ENCODE assay signal across 27 cellular contexts in the genomic region with DNA sequence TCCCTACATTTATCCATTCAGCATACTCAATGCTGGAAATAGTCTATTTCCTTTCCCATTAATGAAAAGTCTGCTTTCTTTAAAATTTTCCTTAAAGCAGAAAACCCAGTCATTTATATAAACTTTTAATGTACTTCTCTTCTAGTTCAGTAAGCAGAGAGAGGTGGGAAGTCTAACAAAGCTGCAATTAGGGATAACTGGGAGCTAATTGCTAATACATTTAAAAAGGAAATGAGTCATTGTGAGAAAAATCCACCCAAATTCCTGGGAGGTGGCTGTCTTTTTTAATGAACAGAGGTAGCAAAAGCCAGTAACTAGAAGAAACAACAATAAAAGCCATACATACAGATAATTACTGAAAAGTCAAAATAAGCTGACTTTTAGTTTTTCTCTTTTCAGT.
DNase-seq lines count a peak whose midpoint lies in the region; ATAC-seq, FAIRE-seq and TF ChIP-seq lines count a peak whose summit lies in the region.
"Had no signal": no experiment of that assay in that cellular context is flagged by ENCODE, and none has a peak within 500 bp of the region (broad histone marks: within the 10 kb centered on the region; RNA-seq: fewer than 3 reads in every experiment).

No MANE protein-coding gene starts in this region.

- in situ Hi-C loops in mammary epithelial cell (cut with MboI; ENCODE audit: low sequenced_read_pairs in 2 of 2) = no loop called here

- H3K4me3 ChIP-seq in A673 (ENCODE audit: low read depth, low read length, poor library complexity, severe bottlenecking) = no peak overlapping the region
- no peak overlapping the region for H3K4me3 ChIP-seq in HUES48 (ENCODE audit: low read depth, low read length)
- H3K4me3 ChIP-seq in mammary epithelial cell (replicated peaks in 1 of 3; ENCODE audit: insufficient read depth in 1 of 3, low read depth in 2 of 3, low read length in 3 of 3) = no peak overlapping the region
- no peak overlapping the region for H3K4me3 ChIP-seq in thyroid gland (replicated peaks in 1 of 3)
- H3K4me3 ChIP-seq: adrenal gland; BLaER1 treated with 17β-estradiol and CSF1 and Interleukin-3, amounts not matched to agents 10 nM and 100 nM; heart right ventricle; SK-N-MC; suprapubic skin; uterus had no signal

- no peak overlapping the region for H2AFZ ChIP-seq in mammary epithelial cell (ENCODE audit: low read depth, low read length)

- H4K20me1 ChIP-seq in mammary epithelial cell (ENCODE audit: insufficient read depth, low read length) = no peaks in the 10 kb centered on the region
- H4K20me1 ChIP-seq: BLaER1 treated with 17β-estradiol and CSF1 and Interleukin-3, amounts not matched to agents 10 nM and 100 nM had no signal

- TF ChIP-seq POLR2A in thyroid gland (IDR thresholded peaks at IDR 0.05) = no peak

- no peaks in the 10 kb centered on the region for H3K79me2 ChIP-seq in mammary epithelial cell (ENCODE audit: insufficient read depth, low read length)

- POLR2A ChIA-PET in A673 (lab: Charles Lee; ENCODE audit: low non-redundant PET) = no interaction called here

- no peak for ATAC-seq in HG02885 (IDR thresholded peaks at IDR 0.05; ENCODE audit: poor library complexity, unreplicated experiment)
- ATAC-seq: PC-3, sciatic nerve had no signal

- no peaks in the 10 kb centered on the region for H3K9me3 ChIP-seq in A673 (ENCODE audit: low read depth, low read length, poor library complexity, severe bottlenecking)
- H3K9me3 ChIP-seq in HUES48 (ENCODE audit: control insufficient read depth, insufficient read depth, low read length) = no peaks in the 10 kb centered on the region
- peaks cover under 1% of the 10 kb centered on the region for H3K9me3 ChIP-seq in mammary epithelial cell (replicated peaks; ENCODE audit: insufficient read depth, low read length)
- H3K9me3 ChIP-seq in thyroid gland = no peaks in the 10 kb centered on the region
- H3K9me3 ChIP-seq: adrenal gland, suprapubic skin, uterus had no signal

- H3K4me1 ChIP-seq in A673 (ENCODE audit: insufficient read depth, low read length, poor library complexity, severe bottlenecking) (no peaks in the 10 kb centered on the region), HUES48 (ENCODE audit: control insufficient read depth, insufficient read depth, low read length) (peaks cover 24% of the 10 kb centered on the region; the same call in 1 of the 2 replicates), mammary epithelial cell (ENCODE audit: insufficient read depth, low read length) (peaks cover 12% of the 10 kb centered on the region), thyroid gland (no peaks in the 10 kb centered on the region)
- H3K4me1 ChIP-seq: adrenal gland; BLaER1 treated with 17β-estradiol and CSF1 and Interleukin-3, amounts not matched to agents 10 nM and 100 nM; suprapubic skin; uterus had no signal

- peak; percentile 33 for DNase-seq in A673 (ENCODE audit: low spot score)
- DNase-seq in mammary epithelial cell = peak; percentile 6
- DNase-seq in kidney glomerular epithelial cell (lab: John Stamatoyannopoulos, UW) = peak; percentile 19
- no peak for DNase-seq in RCC 7860 (ENCODE audit: low spot score)
- DNase-seq in thyroid gland = no peak
- no peak for DNase-seq in dedifferentiated amniotic fluid mesenchymal stem cell (ENCODE audit: extremely low spot score)
- DNase-seq: activated B cell treated with CpG ODN at 0.5 μM for 24 hours; activated CD4-positive, alpha-beta memory T cell treated with anti-CD3 and anti-CD28 coated beads for 36 hours; activated gamma-delta T cell treated with Interleukin-2 at 50 U/mL for 16 hours; activated T-cell treated with anti-CD3 and anti-CD28 coated beads for 4 hours; adrenal gland; DMS 273 treated with DMSO at 0.1 percent for 48 hours; effector memory CD4-positive, alpha-beta T cell; heart right ventricle; immature natural killer cell; NCI-H187; NCI-H82; PC-3; uterus had no signal

- no peak overlapping the region for H3K27ac ChIP-seq in A673 (ENCODE audit: low read depth, low read length, poor library complexity, severe bottlenecking)
- peak overlapping the region; percentile 77 for H3K27ac ChIP-seq in HUES48 (ENCODE audit: low read depth, low read length)
- H3K27ac ChIP-seq in mammary epithelial cell (ENCODE audit: insufficient read depth, low read depth, low read length) = peak overlapping the region; percentile 40
- H3K27ac ChIP-seq in thyroid gland = no peak overlapping the region
- H3K27ac ChIP-seq: adrenal gland; BLaER1 treated with 17β-estradiol and CSF1 and Interleukin-3, amounts not matched to agents 10 nM and 100 nM; KMS-11; SK-N-MC; suprapubic skin; uterus had no signal

- intact Hi-C loops in A673 (cut with micrococcal nuclease; ENCODE audit: unreplicated experiment) (no loop called here), mammary epithelial cell (cut with micrococcal nuclease) (no loop called here), thyroid gland (cut with DNase I) (no loop called here)

- dilution Hi-C loops in mammary epithelial cell (cut with HindIII; ENCODE audit: low sequenced_read_pairs) = no loop called here

- TF ChIP-seq CTCF in A673 (conservative IDR thresholded peaks at IDR 0.05; ENCODE audit: low read depth, low read length) (no peak), mammary epithelial cell (conservative IDR thresholded peaks at IDR 0.05 in 1 of 2, IDR thresholded peaks at IDR 0.05 in 1 of 2; ENCODE audit: extremely low read depth in 1 of 2, insufficient read depth in 1 of 2, low read depth in 1 of 2, low read length in 2 of 2) (no peak), thyroid gland (IDR thresholded peaks at IDR 0.05) (no peak)

- H3K36me3 ChIP-seq in A673 (ENCODE audit: insufficient read depth, low read length, poor library complexity, severe bottlenecking) (no peaks in the 10 kb centered on the region), HUES48 (ENCODE audit: control insufficient read depth, insufficient read depth, low read length) (no peaks in the 10 kb centered on the region), mammary epithelial cell (ENCODE audit: insufficient read depth, low read length) (peaks cover 5% of the 10 kb centered on the region), thyroid gland (no peaks in the 10 kb centered on the region)
- H3K36me3 ChIP-seq: adrenal gland; BLaER1 treated with 17β-estradiol and CSF1 and Interleukin-3, amounts not matched to agents 10 nM and 100 nM; heart right ventricle; suprapubic skin; uterus had no signal

- no peaks in the 10 kb centered on the region for H3K27me3 ChIP-seq in A673 (replicated peaks; ENCODE audit: insufficient read depth, low read depth, low read length, poor library complexity)
- H3K27me3 ChIP-seq in HUES48 (ENCODE audit: control insufficient read depth, insufficient read depth, low read length) = no peaks in the 10 kb centered on the region
- no peaks in the 10 kb centered on the region for H3K27me3 ChIP-seq in mammary epithelial cell (ENCODE audit: insufficient read depth, low read length)
- no peaks in the 10 kb centered on the region for H3K27me3 ChIP-seq in thyroid gland
- H3K27me3 ChIP-seq: adrenal gland; BLaER1 treated with 17β-estradiol and CSF1 and Interleukin-3, amounts not matched to agents 10 nM and 100 nM; heart right ventricle; suprapubic skin; uterus had no signal

- FAIRE-seq in RCC 7860 (lab: Jason Lieb, UNC) = no peak
- FAIRE-seq: GM19239 had no signal

- no peak overlapping the region for H3K9ac ChIP-seq in HUES48 (ENCODE audit: low read depth, low read length)
- no peak overlapping the region for H3K9ac ChIP-seq in mammary epithelial cell (ENCODE audit: insufficient read depth, low read length)
- H3K9ac ChIP-seq: BLaER1 treated with 17β-estradiol and CSF1 and Interleukin-3, amounts not matched to agents 10 nM and 100 nM; KMS-11 had no signal

- peak overlapping the region; percentile 46 for H3K4me2 ChIP-seq in mammary epithelial cell (ENCODE audit: insufficient read depth, low read depth, low read length)
- H3K4me2 ChIP-seq: BLaER1 treated with 17β-estradiol and CSF1 and Interleukin-3, amounts not matched to agents 10 nM and 100 nM; KMS-11 had no signal

- CTCF ChIA-PET in A673 (lab: Charles Lee) (no interaction called here), mammary epithelial cell (lab: Charles Lee; ENCODE audit: low non-redundant PET) (no interaction called here)

- no TSS peak for BruUV-seq in A673 (replicated peaks; lab: Mats Ljungman, UMichigan)
- BruUV-seq in mammary epithelial cell (replicated peaks; lab: Mats Ljungman, UMichigan) = no TSS peak

Comparison
In these comparisons a context has a peak if more than half of its experiments do, and no peak if none do; other contexts are left out.
1. DNase-seq: peak in A673 (single experiment), mammary epithelial cell (single experiment) and kidney glomerular epithelial cell (single experiment); none in RCC 7860 (single experiment), thyroid gland (0 of 2) and dedifferentiated amniotic fluid mesenchymal stem cell (single experiment).
2. H3K27ac ChIP-seq: peak in HUES48 (single experiment) and mammary epithelial cell (single experiment); none in A673 (single experiment) and thyroid gland (0 of 3).